8 cellular contexts compared by ENCODE assay signal in genomic region chr7:82443044-82443800, GRCh38. TPM values are rescaled to one million over a fixed set of nuclear protein-coding genes. Genes with fewer than 3 reads are reported as not detected.
DNase-seq lines count a peak whose midpoint lies in the region; ATAC-seq, FAIRE-seq and TF ChIP-seq lines count a peak whose summit lies in the region.

Gene CACNA2D1, minus strand, starts transcription at chr7:82443777.

- H3K9ac ChIP-seq in endothelial cell of umbilical vein (replicated peaks; ENCODE audit: extremely low read depth, insufficient read depth, low read length) = peak within 1 kb of the TSS; percentile 94

- H4K20me1 ChIP-seq in endothelial cell of umbilical vein (replicated peaks; ENCODE audit: control insufficient read depth, extremely low read depth, insufficient read depth, low read length) = no peaks in the 10 kb centered on the region

- TF ChIP-seq POLR2A in endothelial cell of umbilical vein (IDR thresholded peaks at IDR 0.05; ENCODE audit: low read depth, low read length) = peak; percentile 88

- no peaks in the 10 kb centered on the region for H3K9me3 ChIP-seq in CD4-positive, alpha-beta T cell (ENCODE audit: control insufficient read depth, low read length)
- H3K9me3 ChIP-seq in SJSA1 (replicated peaks) (0 out of 2 replicates have a peak, but pooled peaks cover 3% of the 10 kb centered on the region), endothelial cell of umbilical vein (replicated peaks; ENCODE audit: control insufficient read depth, insufficient read depth, low read length) (no peaks in the 10 kb centered on the region), thoracic aorta (no peaks in the 10 kb centered on the region)

- ATAC-seq in CD4-positive, alpha-beta T cell (ENCODE audit: poor library complexity) = no peak
- peak; percentile 56 for ATAC-seq in GM21723 (IDR thresholded peaks at IDR 0.05; ENCODE audit: unreplicated experiment)
- ATAC-seq in thoracic aorta (ENCODE audit: insufficient number of reproducible peaks, low FRiP score, low read depth) = peak; percentile 42
- ATAC-seq in HG03175 (IDR thresholded peaks at IDR 0.05; ENCODE audit: unreplicated experiment) = no peak
- no peak for ATAC-seq in GM21576 (IDR thresholded peaks at IDR 0.05; ENCODE audit: unreplicated experiment)

- CTCF ChIA-PET in CD4-positive, alpha-beta T cell (lab: Charles Lee) = no interaction called here
- CTCF ChIA-PET in endothelial cell of umbilical vein (lab: Charles Lee) = interaction anchor here (1.4 to 1.7 kb wide), 2 partner anchors 33 to 209 kb away, joined by 3 to 6 read pairs; no protein-coding TSS in a partner anchor

- peaks cover 8% of the 10 kb centered on the region for H3K79me2 ChIP-seq in endothelial cell of umbilical vein (ENCODE audit: control insufficient read depth, insufficient read depth, low read length)

- H3K4me1 Mint-ChIP-seq in CD4-positive, alpha-beta T cell (ENCODE audit: low read depth) = peaks cover 3% of the 10 kb centered on the region

- H3K9me1 ChIP-seq in endothelial cell of umbilical vein (replicated peaks; ENCODE audit: control insufficient read depth, extremely low read depth, insufficient read depth, low read length) = no peaks in the 10 kb centered on the region

- peaks cover 46% of the 10 kb centered on the region for H3K27me3 Mint-ChIP-seq in CD4-positive, alpha-beta T cell

- peak; percentile 49 for FAIRE-seq in endothelial cell of umbilical vein (lab: Jason Lieb, UNC)

- POLR2A ChIA-PET in CD4-positive, alpha-beta T cell (lab: Charles Lee) = no interaction called here
- POLR2A ChIA-PET in endothelial cell of umbilical vein (lab: Charles Lee) = no interaction called here

- no peak for TF ChIP-seq CTCF in CD4-positive, alpha-beta T cell (IDR thresholded peaks at IDR 0.05)
- TF ChIP-seq CTCF in endothelial cell of umbilical vein (IDR thresholded peaks at IDR 0.05; ENCODE audit: extremely low read depth in 1 of 2, insufficient read depth in 1 of 2, low read depth in 1 of 2, low read length in 2 of 2) (no peak), thoracic aorta (IDR thresholded peaks at IDR 0.05) (no peak)

- intact Hi-C loops in CD4-positive, alpha-beta T cell (cut with DNase I, micrococcal nuclease) = no loop called here
- intact Hi-C loops in endothelial cell of umbilical vein (cut with micrococcal nuclease) = loop anchor here (1.0 to 2.0 kb wide), 4 partner anchors 129 to 406 kb away; no protein-coding TSS in a partner anchor

- peak within 1 kb of the TSS; percentile 95 for H2AFZ ChIP-seq in endothelial cell of umbilical vein (ENCODE audit: low read depth, low read length)

- peaks cover 30% of the 10 kb centered on the region for H3K27me3 ChIP-seq in CD4-positive, alpha-beta T cell (ENCODE audit: control insufficient read depth, insufficient read depth, low read length)
- H3K27me3 ChIP-seq in SJSA1 (replicated peaks) (no peaks in the 10 kb centered on the region), endothelial cell of umbilical vein (ENCODE audit: control insufficient read depth in 2 of 2, insufficient read depth in 2 of 2, low read length in 2 of 2) (no peaks in the 10 kb centered on the region), thoracic aorta (replicated peaks; ENCODE audit: insufficient read depth) (no peaks in the 10 kb centered on the region)

- H3K4me3 Mint-ChIP-seq in CD4-positive, alpha-beta T cell = peak within 1 kb of the TSS; percentile 34

- H3K4me1 ChIP-seq in SJSA1 (replicated peaks) = peaks cover 9% of the 10 kb centered on the region
- H3K4me1 ChIP-seq in endothelial cell of umbilical vein (ENCODE audit: control insufficient read depth, extremely low read depth, insufficient read depth, low read length) = peaks cover 19% of the 10 kb centered on the region
- peaks cover 12 to 16% of the 10 kb centered on the region in 2 donors for H3K4me1 ChIP-seq in thoracic aorta (ENCODE audit: control insufficient read depth in 1 of 2, low read depth in 2 of 2)

- no peaks in the 10 kb centered on the region for H3K9me3 Mint-ChIP-seq in CD4-positive, alpha-beta T cell

- no TSS peak for BruUV-seq in endothelial cell of umbilical vein (replicated peaks; lab: Mats Ljungman, UMichigan)

- dilution Hi-C loops in endothelial cell of umbilical vein (cut with MboI; ENCODE audit: extremely low pct_ligation_motif_present, low sequenced_read_pairs) = no loop called here

- no peaks in the 10 kb centered on the region for H3K36me3 Mint-ChIP-seq in CD4-positive, alpha-beta T cell (ENCODE audit: low read depth)

- H3K4me2 ChIP-seq in endothelial cell of umbilical vein (ENCODE audit: insufficient read depth, low read length) = peak within 1 kb of the TSS; percentile 90

- no peak within 1 kb of the TSS for H3K27ac ChIP-seq in CD4-positive, alpha-beta T cell (ENCODE audit: low read depth, low read length)
- H3K27ac ChIP-seq in SJSA1 = peak within 1 kb of the TSS; percentile 93
- H3K27ac ChIP-seq in endothelial cell of umbilical vein (ENCODE audit: insufficient read depth, low read depth, low read length) = peak within 1 kb of the TSS; percentile 80
- peak within 1 kb of the TSS; percentile 84 to 95 for H3K27ac ChIP-seq in thoracic aorta

- no peak within 1 kb of the TSS for H3K27ac Mint-ChIP-seq in CD4-positive, alpha-beta T cell

- H3K4me3 ChIP-seq in SJSA1 (peak within 1 kb of the TSS; percentile 97), endothelial cell of umbilical vein (replicated peaks in 1 of 3; ENCODE audit: insufficient read depth in 1 of 3, low read depth in 1 of 3, low read length in 3 of 3) (peak within 1 kb of the TSS; percentile 59 to 91 (median 79)), thoracic aorta (peak within 1 kb of the TSS; percentile 96)

- DNase-seq in CD4-positive, alpha-beta T cell = no peak
- DNase-seq in SJSA1 (ENCODE audit: low read depth in 1 of 2, low spot score in 2 of 2) (peak; percentile 56 to 68), endothelial cell of umbilical vein (ENCODE audit: low read depth, low spot score) (peak; percentile 67), mesenteric fat pad (ENCODE audit: low spot score) (peak; percentile 90), thoracic aorta (ENCODE audit: low spot score) (no peak)

- H3K36me3 ChIP-seq in SJSA1 (peaks cover 8% of the 10 kb centered on the region), endothelial cell of umbilical vein (ENCODE audit: control insufficient read depth in 2 of 2, extremely low read depth in 1 of 2, insufficient read depth in 2 of 2, low read length in 2 of 2) (no peaks in the 10 kb centered on the region), thoracic aorta (no peaks in the 10 kb centered on the region)

TF ChIP-seq in endothelial cell of umbilical vein, 7 proteins besides CTCF, POLR2A, EP300 and RAD21:
- TF ChIP-seq GATA2 (IDR thresholded peaks at IDR 0.05; ENCODE audit: insufficient read depth, insufficient read length, low read depth, low read length) (no peak), POLR2AphosphoS5 (IDR thresholded peaks at IDR 0.05; ENCODE audit: insufficient read depth, low read depth, low read length) (peak; percentile 73)

RNA-seq across cellular contexts. Expression of gene CACNA2D1, which starts in this region (rescaled TPM):
- not detected for total RNA-seq in CD4-positive, alpha-beta T cell
- 27.3 and 31.6 TPM in 2 replicates for total RNA-seq in SJSA1 (2014; rRNA removed; shearing (Covaris generic))
- total RNA-seq in endothelial cell of umbilical vein = 38.6 and 42.1 TPM in 2 replicates
- 3.1 and 4.1 TPM in 2 replicates for polyA plus RNA-seq in endothelial cell of umbilical vein
- 4.2 and 4.8 TPM in 2 replicates for polyA plus RNA-seq in endothelial cell of umbilical vein (2011; cell fraction: cytosol; rRNA removed)
- polyA plus RNA-seq in endothelial cell of umbilical vein (2011; cell fraction: nucleus; rRNA removed) = 11.0 and 13.5 TPM in 2 replicates
- polyA plus RNA-seq in endothelial cell of umbilical vein (2012) = 16.2 and 26.0 TPM in 2 replicates
- 33.9 and 47.6 TPM in 2 replicates for polyA minus RNA-seq in endothelial cell of umbilical vein
- polyA minus RNA-seq in endothelial cell of umbilical vein (2011; cell fraction: cytosol; rRNA and poly(A)+ RNA removed) = 10.7 TPM
- polyA minus RNA-seq in endothelial cell of umbilical vein (2011; cell fraction: nucleus; rRNA and poly(A)+ RNA removed) = 92.9 and 95.4 TPM in 2 replicates
- total RNA-seq in mesenteric fat pad = 33.5 TPM
- 10 to 100 TPM; 44.4 to 44.7 TPM for total RNA-seq in thoracic aorta

Comparison
In these comparisons a context has a peak if more than half of its experiments do, and no peak if none do; other contexts are left out.
1. RNA of gene CACNA2D1 (total RNA-seq): 44.4 to 44.7 TPM in thoracic aorta, 38.6 to 42.1 TPM in endothelial cell of umbilical vein, 33.5 TPM in mesenteric fat pad (single experiment) and 27.3 to 31.6 TPM in SJSA1; not detected in CD4-positive, alpha-beta T cell; every median in the first group is over 10 times any median in the second.
2. ATAC-seq: peak in GM21723 (single experiment) and thoracic aorta (single experiment); none in CD4-positive, alpha-beta T cell (single experiment), HG03175 (single experiment) and GM21576 (single experiment).
3. DNase-seq: peak in SJSA1 (2 of 2), endothelial cell of umbilical vein (single experiment) and mesenteric fat pad (single experiment); none in CD4-positive, alpha-beta T cell (0 of 10) and thoracic aorta (single experiment).
4. Peak in every context shown above with its lines, with median percentiles within 50 percentile points of each other: H3K4me3 ChIP-seq.